ENCODE assay signal across 13 cellular contexts in the genomic region with DNA sequence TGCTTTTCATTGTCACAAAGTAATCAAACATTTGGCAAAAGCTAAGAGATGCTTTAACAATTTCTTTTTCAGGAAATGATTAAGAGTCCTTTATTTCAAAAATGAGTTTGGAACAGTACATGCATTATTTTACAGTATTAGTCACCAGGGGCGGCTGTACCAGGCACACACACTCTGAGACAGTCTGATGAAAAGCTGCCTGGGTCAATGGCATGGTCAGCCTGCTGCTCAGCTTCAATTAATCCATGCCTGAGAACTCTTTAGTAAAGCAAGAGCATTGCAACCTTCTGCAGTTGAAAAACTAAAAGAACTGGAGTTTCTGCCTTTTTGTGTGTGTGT.
DNase-seq lines count a peak whose midpoint lies in the region; ATAC-seq and TF ChIP-seq lines count a peak whose summit lies in the region.
"Had no signal": no experiment of that assay in that cellular context is flagged by ENCODE, and none has a peak within 500 bp of the region (broad histone marks: within the 10 kb centered on the region; RNA-seq: fewer than 3 reads in every experiment).

No MANE protein-coding gene starts in this region.

- H3K27me3 ChIP-seq in dorsolateral prefrontal cortex, result no peaks in the 10 kb centered on the region
- H3K27me3 ChIP-seq: hepatocyte, SJCRH30, testis had no signal

- intact Hi-C loops in dorsolateral prefrontal cortex (cut with DNase I), result loop anchor here in 1 of 2 donors (10.0 kb wide), 1 partner anchor 133 kb away; no protein-coding TSS in a partner anchor

- peaks cover 20 to 31% (median 24%) of the 10 kb centered on the region in 3 donors for H3K36me3 Mint-ChIP-seq in immature natural killer cell

- POLR2A ChIA-PET in RWPE1 (lab: Yijun Ruan, JAX; ENCODE audit: low non-redundant PET), result no interaction called here

- no peak overlapping the region for H3K4me3 ChIP-seq in AG09309 (ENCODE audit: control insufficient read depth, low read depth, low read length)
- peak overlapping the region in 1 of 59 donors; percentile 13 for H3K4me3 ChIP-seq in dorsolateral prefrontal cortex
- H3K4me3 ChIP-seq: hepatocyte, SJCRH30, testis had no signal

- peaks cover 0 to 2% (median 0%) of the 10 kb centered on the region in 3 donors for H3K27me3 Mint-ChIP-seq in immature natural killer cell (ENCODE audit: low read depth in 3 of 3)

- H3K27ac ChIP-seq in RWPE1 (peak overlapping the region; percentile 31; the same call in 1 of the 2 replicates), dorsolateral prefrontal cortex (peak overlapping the region; percentile 29 to 98 (median 91))
- H3K27ac ChIP-seq: hepatocyte, SJCRH30, testis had no signal

- ATAC-seq in GM19023 (IDR thresholded peaks at IDR 0.05; ENCODE audit: unreplicated experiment), result no peak

- CTCF ChIA-PET in RWPE1 (lab: Yijun Ruan, JAX), result no interaction called here

- no peak overlapping the region for H3K4me3 Mint-ChIP-seq in immature natural killer cell

- TF ChIP-seq CTCF in AG09309 (IDR thresholded peaks at IDR 0.05; ENCODE audit: control insufficient read depth, insufficient read depth, low read depth, low read length, missing control alignments) (no peak), RWPE1 (conservative IDR thresholded peaks at IDR 0.05; ENCODE audit: low read depth) (no peak), dorsolateral prefrontal cortex (IDR thresholded peaks at IDR 0.05 in 54 of 56, conservative IDR thresholded peaks at IDR 0.05 in 2 of 56; ENCODE audit: low read depth in 1 of 56, partially characterized antibody in 56 of 56) (peak in 1 of 56 donors; percentile 9)

- H3K9me3 Mint-ChIP-seq in immature natural killer cell, result no peaks in the 10 kb centered on the region

- peaks cover 0 to 1% of the 10 kb centered on the region in 2 donors for H3K4me1 Mint-ChIP-seq in immature natural killer cell

- H3K27ac Mint-ChIP-seq in immature natural killer cell, result no peak overlapping the region

- DNase-seq in AG09309 (ENCODE audit: low read depth), result peak; percentile 28
- peak; percentile 57 for DNase-seq in RWPE1 (ENCODE audit: low spot score)
- peak in 4 of 10 donors; percentile 58 to 75 (median 69) for DNase-seq in dorsolateral prefrontal cortex
- peak; percentile 79 for DNase-seq in medulla oblongata (ENCODE audit: extremely low spot score)
- DNase-seq in cortex of kidney (lab: John Stamatoyannopoulos, UW), result no peak
- DNase-seq in NCI-H510A (lab: John Stamatoyannopoulos, UW), result no peak
- no peak for DNase-seq in immature natural killer cell
- DNase-seq: activated CD4-positive, alpha-beta T cell treated with anti-CD3 and anti-CD28 coated beads for 1 hour; NCI-H526 treated with DMSO at 0.1 percent for 48 hours; SJCRH30; testis had no signal

Comparison
In these comparisons a context has a peak if more than half of its experiments do, and no peak if none do; other contexts are left out.
1. DNase-seq: peak in AG09309 (single experiment), RWPE1 (single experiment) and medulla oblongata (single experiment); none in cortex of kidney (single experiment), NCI-H510A (single experiment) and immature natural killer cell (0 of 3).